ENCODE assay signal across 1 cellular context in the genomic region with DNA sequence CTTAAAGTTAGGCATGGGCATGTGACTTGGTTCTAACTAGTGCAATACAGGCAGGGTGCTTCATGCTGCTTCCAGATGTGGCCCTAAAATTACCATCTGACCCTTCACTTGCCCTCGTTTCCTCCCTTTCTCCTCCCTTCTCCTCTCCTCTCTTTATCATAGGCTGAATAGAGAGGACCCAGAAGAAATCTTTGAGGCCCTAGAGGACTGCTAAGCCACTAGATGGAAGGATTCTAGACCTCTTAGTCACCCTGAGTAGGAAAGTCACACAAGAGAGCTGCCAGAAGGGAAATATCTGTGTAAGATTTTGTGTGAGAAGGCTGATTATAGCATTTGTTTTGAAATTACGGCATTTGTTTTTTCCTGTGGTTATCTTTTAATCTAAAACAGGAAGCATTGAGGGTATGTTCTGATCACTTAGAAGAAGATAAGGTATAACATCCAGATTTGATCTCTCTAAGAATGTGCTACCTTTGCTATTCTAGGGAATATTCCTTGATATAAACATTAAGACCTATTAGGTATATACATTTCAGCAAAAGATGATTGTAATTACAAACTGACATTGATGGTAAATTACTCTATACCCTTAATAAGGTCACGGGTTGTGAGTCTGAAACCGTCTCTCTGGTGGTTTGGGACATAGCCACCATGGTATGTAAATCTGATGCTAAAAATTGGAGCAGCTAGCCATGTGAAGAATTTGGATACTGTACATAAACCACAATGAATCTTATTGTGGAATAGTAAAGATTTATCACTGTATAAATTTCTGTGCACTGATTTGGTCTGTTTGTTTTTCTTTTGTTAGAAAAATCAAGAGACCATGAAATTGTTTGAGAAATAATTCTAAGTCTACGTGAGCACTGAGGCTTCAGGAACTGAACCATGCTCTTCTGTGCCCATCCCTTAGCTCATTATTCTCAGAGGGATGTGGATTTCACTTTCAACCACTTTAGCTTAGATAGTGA.
TF ChIP-seq lines count a peak whose summit lies in the region.

No MANE protein-coding gene starts in this region.

TF ChIP-seq in GM12878, 131 proteins besides CTCF, POLR2A, EP300 and RAD21:
- TF ChIP-seq CBFB (IDR thresholded peaks at IDR 0.05; ENCODE audit: low read depth): 0 out of 2 replicates have a peak, but pooled peaks have one; percentile 15
- no peak for TF ChIP-seq ZZZ3 (IDR thresholded peaks at IDR 0.05; ENCODE audit: control insufficient read depth, insufficient read length, low read depth)
- TF ChIP-seq ZBTB33 (IDR thresholded peaks at IDR 0.05): no peak
- 0 out of 2 replicates have a peak, but pooled peaks have one; percentile 20 for TF ChIP-seq PAX5 (IDR thresholded peaks at IDR 0.05; ENCODE audit: borderline replicate concordance, low read depth, low read length)
- peak; percentile 15; the same call in 1 of the 2 replicates for TF ChIP-seq MTA2 (IDR thresholded peaks at IDR 0.05; ENCODE audit: low read depth)
- TF ChIP-seq NFIC (IDR thresholded peaks at IDR 0.05; ENCODE audit: low read depth, low read length): peak; percentile 54; the same call in 1 of the 2 replicates
- 0 out of 2 replicates have a peak, but pooled peaks have one; percentile 30 for TF ChIP-seq ZBED1 (IDR thresholded peaks at IDR 0.05; ENCODE audit: borderline replicate concordance)
- TF ChIP-seq, protein P1, sequence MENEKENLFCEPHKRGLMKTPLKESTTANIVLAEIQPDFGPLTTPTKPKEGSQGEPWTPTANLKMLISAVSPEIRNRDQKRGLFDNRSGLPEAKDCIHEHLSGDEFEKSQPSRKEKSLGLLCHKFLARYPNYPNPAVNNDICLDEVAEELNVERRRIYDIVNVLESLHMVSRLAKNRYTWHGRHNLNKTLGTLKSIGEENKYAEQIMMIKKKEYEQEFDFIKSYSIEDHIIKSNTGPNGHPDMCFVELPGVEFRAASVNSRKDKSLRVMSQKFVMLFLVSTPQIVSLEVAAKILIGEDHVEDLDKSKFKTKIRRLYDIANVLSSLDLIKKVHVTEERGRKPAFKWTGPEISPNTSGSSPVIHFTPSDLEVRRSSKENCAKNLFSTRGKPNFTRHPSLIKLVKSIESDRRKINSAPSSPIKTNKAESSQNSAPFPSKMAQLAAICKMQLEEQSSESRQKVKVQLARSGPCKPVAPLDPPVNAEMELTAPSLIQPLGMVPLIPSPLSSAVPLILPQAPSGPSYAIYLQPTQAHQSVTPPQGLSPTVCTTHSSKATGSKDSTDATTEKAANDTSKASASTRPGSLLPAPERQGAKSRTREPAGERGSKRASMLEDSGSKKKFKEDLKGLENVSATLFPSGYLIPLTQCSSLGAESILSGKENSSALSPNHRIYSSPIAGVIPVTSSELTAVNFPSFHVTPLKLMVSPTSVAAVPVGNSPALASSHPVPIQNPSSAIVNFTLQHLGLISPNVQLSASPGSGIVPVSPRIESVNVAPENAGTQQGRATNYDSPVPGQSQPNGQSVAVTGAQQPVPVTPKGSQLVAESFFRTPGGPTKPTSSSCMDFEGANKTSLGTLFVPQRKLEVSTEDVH (IDR thresholded peaks at IDR 0.05; ENCODE audit: low read depth, partially characterized antibody): no peak
- no peak for TF ChIP-seq NR2C1 (IDR thresholded peaks at IDR 0.05)
- no peak for TF ChIP-seq BRCA1 (IDR thresholded peaks at IDR 0.05; ENCODE audit: low read depth, low read length)
- TF ChIP-seq CREM (IDR thresholded peaks at IDR 0.05; ENCODE audit: low read depth): 0 out of 2 replicates have a peak, but pooled peaks have one; percentile 8
- TF ChIP-seq EED (IDR thresholded peaks at IDR 0.05; ENCODE audit: low read depth): peak; percentile 51; the same call in 1 of the 2 replicates
- peak; percentile 28; the same call in 1 of the 2 replicates for TF ChIP-seq ATF7 (IDR thresholded peaks at IDR 0.05; ENCODE audit: low read depth)
- TF ChIP-seq POLR2AphosphoS2 (IDR thresholded peaks at IDR 0.05; ENCODE audit: low read depth, low read length): no peak
- TF ChIP-seq RUNX3 (IDR thresholded peaks at IDR 0.05; ENCODE audit: low read length): peak; percentile 73; the same call in 1 of the 2 replicates
- 0 out of 2 replicates have a peak, but pooled peaks have one; percentile 13 for TF ChIP-seq MEF2A (IDR thresholded peaks at IDR 0.05; ENCODE audit: insufficient read depth, low read depth, low read length)
- no peak for TF ChIP-seq GATAD2B (conservative IDR thresholded peaks at IDR 0.05; ENCODE audit: low read depth)
- TF ChIP-seq IKZF2 (IDR thresholded peaks at IDR 0.05): peak in 1 of 2 experiments; percentile 13; a peak in 2 of 4 replicates
- TF ChIP-seq E2F4 (IDR thresholded peaks at IDR 0.05; ENCODE audit: low read depth, low read length): no peak
- TF ChIP-seq BMI1 (IDR thresholded peaks at IDR 0.05; ENCODE audit: borderline replicate concordance): no peak
- TF ChIP-seq, protein P2, sequence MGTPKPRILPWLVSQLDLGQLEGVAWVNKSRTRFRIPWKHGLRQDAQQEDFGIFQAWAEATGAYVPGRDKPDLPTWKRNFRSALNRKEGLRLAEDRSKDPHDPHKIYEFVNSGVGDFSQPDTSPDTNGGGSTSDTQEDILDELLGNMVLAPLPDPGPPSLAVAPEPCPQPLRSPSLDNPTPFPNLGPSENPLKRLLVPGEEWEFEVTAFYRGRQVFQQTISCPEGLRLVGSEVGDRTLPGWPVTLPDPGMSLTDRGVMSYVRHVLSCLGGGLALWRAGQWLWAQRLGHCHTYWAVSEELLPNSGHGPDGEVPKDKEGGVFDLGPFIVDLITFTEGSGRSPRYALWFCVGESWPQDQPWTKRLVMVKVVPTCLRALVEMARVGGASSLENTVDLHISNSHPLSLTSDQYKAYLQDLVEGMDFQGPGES (IDR thresholded peaks at IDR 0.05): no peak
- TF ChIP-seq LARP7 (IDR thresholded peaks at IDR 0.05): no peak
- peak; percentile 71; the same call in 1 of the 2 replicates for TF ChIP-seq ATF2 (IDR thresholded peaks at IDR 0.05; ENCODE audit: low read length)
- TF ChIP-seq SIN3A (IDR thresholded peaks at IDR 0.05; ENCODE audit: low read depth, low read length): no peak
